ENCODE assay signal across 1 cellular context in the genomic region with DNA sequence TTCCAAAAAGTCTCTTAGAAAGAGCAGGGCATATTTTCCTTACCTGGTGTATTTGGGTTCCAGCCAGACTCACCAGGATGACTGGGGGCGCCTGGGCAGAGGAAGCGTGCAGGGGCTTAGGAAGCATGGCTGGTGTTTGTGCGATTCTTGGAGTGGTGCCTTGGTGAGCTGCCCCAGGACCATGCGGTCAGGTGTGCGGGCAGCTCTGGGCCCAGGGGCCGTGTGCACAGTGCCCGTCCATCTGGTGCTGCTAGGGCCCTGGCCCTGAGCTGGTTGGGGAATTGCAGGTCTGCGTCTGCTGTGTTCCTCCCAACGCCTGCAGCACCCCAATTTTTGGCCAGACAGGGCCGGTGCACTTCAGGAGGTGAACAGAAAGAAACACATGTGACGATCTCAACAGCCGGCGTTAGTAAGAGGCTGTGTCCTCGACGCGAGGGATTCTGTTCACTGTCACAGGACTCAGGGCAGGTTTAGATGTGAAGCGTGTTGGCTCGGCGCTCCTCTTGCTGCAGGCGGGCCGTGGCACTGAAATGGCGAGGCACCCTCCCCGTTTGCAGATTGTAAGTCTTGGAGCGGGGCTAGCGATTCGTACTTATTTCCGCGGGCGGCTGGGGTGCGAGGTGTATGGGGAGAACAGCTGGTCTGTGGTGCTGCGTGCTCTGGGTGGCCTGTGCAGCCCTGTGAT.
TF ChIP-seq lines count a peak whose summit lies in the region.

No MANE protein-coding gene starts in this region.

TF ChIP-seq in HepG2, 621 proteins besides CTCF, POLR2A, EP300 and RAD21:
- no peak for TF ChIP-seq BRF2 (CRISPR knock-in tag; IDR thresholded peaks at IDR 0.05)
- TF ChIP-seq ZNF362 (CRISPR knock-in tag; IDR thresholded peaks at IDR 0.05; ENCODE audit: borderline replicate concordance): no peak
- no peak for TF ChIP-seq DMAP1 (CRISPR knock-in tag; IDR thresholded peaks at IDR 0.05)
- no peak for TF ChIP-seq ZNF3 (CRISPR knock-in tag; IDR thresholded peaks at IDR 0.05)
- no peak for TF ChIP-seq CEBPB (IDR thresholded peaks at IDR 0.05; ENCODE audit: borderline replicate concordance, low read depth, low read length)
- TF ChIP-seq DNMT1 (CRISPR knock-in tag; IDR thresholded peaks at IDR 0.05): no peak
- TF ChIP-seq, protein P1, sequence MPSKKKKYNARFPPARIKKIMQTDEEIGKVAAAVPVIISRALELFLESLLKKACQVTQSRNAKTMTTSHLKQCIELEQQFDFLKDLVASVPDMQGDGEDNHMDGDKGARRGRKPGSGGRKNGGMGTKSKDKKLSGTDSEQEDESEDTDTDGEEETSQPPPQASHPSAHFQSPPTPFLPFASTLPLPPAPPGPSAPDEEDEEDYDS (CRISPR knock-in tag; IDR thresholded peaks at IDR 0.05): no peak
- TF ChIP-seq ELF4 (CRISPR knock-in tag; IDR thresholded peaks at IDR 0.05; ENCODE audit: borderline replicate concordance): no peak
- TF ChIP-seq ESRRA (CRISPR knock-in tag; IDR thresholded peaks at IDR 0.05; ENCODE audit: low read depth): no peak
- no peak for TF ChIP-seq SIN3A (IDR thresholded peaks at IDR 0.05; ENCODE audit: borderline replicate concordance, low read depth, low read length)
- TF ChIP-seq TP53 (CRISPR knock-in tag; conservative IDR thresholded peaks at IDR 0.05): no peak
- no peak for TF ChIP-seq ZNF431 (CRISPR knock-in tag; IDR thresholded peaks at IDR 0.05; ENCODE audit: borderline replicate concordance, low read depth)
- TF ChIP-seq MEIS2 (CRISPR knock-in tag; IDR thresholded peaks at IDR 0.05): no peak
- TF ChIP-seq KDM5B (CRISPR knock-in tag; IDR thresholded peaks at IDR 0.05; ENCODE audit: borderline replicate concordance): no peak
- no peak for TF ChIP-seq GTF3A (CRISPR knock-in tag; conservative IDR thresholded peaks at IDR 0.05)
- no peak for TF ChIP-seq ZBTB20 (CRISPR knock-in tag; IDR thresholded peaks at IDR 0.05; ENCODE audit: borderline replicate concordance, low read depth)
- TF ChIP-seq DNMT3B (CRISPR knock-in tag; conservative IDR thresholded peaks at IDR 0.05): no peak
- TF ChIP-seq MIER3 (CRISPR knock-in tag; IDR thresholded peaks at IDR 0.05; ENCODE audit: borderline replicate concordance): no peak
- no peak for TF ChIP-seq ZNF614 (CRISPR knock-in tag; IDR thresholded peaks at IDR 0.05; ENCODE audit: borderline replicate concordance)
